In the genomic region with DNA sequence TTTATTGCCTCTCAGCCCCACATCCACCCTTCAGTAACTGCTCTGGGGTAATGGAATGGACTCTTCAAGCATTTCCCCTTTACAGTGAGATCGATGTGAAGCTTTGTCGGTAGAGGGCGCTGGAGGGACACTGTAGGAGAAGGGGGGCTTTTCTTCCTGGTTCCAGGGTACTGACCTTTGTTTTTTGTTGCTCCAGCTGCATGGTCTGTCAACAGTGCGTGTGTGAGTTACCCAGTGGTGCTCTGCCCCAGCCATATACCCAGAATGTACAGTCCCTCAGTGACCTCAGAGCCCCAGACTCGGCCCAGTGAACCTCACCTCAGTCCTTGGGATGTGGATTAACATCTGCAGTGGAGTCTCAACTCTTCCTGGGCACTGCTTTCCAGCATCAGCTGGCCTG, we compare ENCODE assay signal across 9 cellular contexts.
DNase-seq lines count a peak whose midpoint lies in the region; ATAC-seq and TF ChIP-seq lines count a peak whose summit lies in the region.
"Had no signal": no experiment of that assay in that cellular context is flagged by ENCODE, and none has a peak within 500 bp of the region (broad histone marks: within the 10 kb centered on the region; RNA-seq: fewer than 3 reads in every experiment).

No MANE protein-coding gene starts in this region.

- peak; percentile 70 for TF ChIP-seq RAD21 in SK-N-SH (IDR thresholded peaks at IDR 0.05; ENCODE audit: low read length)

- DNase-seq in activated CD4-positive, alpha-beta T cell treated with anti-CD3 and anti-CD28 coated beads for 36 hours, result peak; percentile 72
- DNase-seq in activated CD4-positive, alpha-beta T cell treated with anti-CD3 and anti-CD28 coated beads for 4 hours, result no peak
- peak; percentile 30 for DNase-seq in SK-N-SH
- DNase-seq in endothelial cell (ENCODE audit: low spot score), result peak; percentile 85
- peak in 2 of 3 donors; percentile 47 to 86 for DNase-seq in mucosa of descending colon
- no peak for DNase-seq in upper lobe of left lung
- no peak for DNase-seq in amniotic stem cell (lab: John Stamatoyannopoulos, UW)

- H3K4me2 ChIP-seq in KMS-11, result no peak overlapping the region
- H3K4me2 ChIP-seq in SK-N-SH, result no peak overlapping the region

- H3K27me3 Mint-ChIP-seq in activated CD4-positive, alpha-beta T cell treated with anti-CD3 and anti-CD28 coated beads for 36 hours, result peaks cover 11% of the 10 kb centered on the region
- H3K27me3 Mint-ChIP-seq in endothelial cell (ENCODE audit: unreplicated experiment), result peaks cover 8% of the 10 kb centered on the region

- H3K27ac ChIP-seq in KMS-11 (no peak overlapping the region), SK-N-SH (ENCODE audit: low read depth in 2 of 2, low read length in 1 of 2) (no peak overlapping the region), upper lobe of left lung (no peak overlapping the region)

- peaks cover 15% of the 10 kb centered on the region for H3F3A ChIP-seq in SK-N-SH (replicated peaks; ENCODE audit: insufficient read depth)

- no peak overlapping the region for H3K27ac Mint-ChIP-seq in activated CD4-positive, alpha-beta T cell treated with anti-CD3 and anti-CD28 coated beads for 36 hours
- H3K27ac Mint-ChIP-seq in endothelial cell (ENCODE audit: unreplicated experiment), result peak overlapping the region; percentile 86

- H3K27me3 ChIP-seq in KMS-11 (ENCODE audit: insufficient read depth, low read depth) (no peaks in the 10 kb centered on the region), SK-N-SH (ENCODE audit: insufficient read depth) (no peaks in the 10 kb centered on the region), upper lobe of left lung (no peaks in the 10 kb centered on the region)

- H3K79me2 ChIP-seq in KMS-11 (ENCODE audit: insufficient read depth, low read depth), result no peaks in the 10 kb centered on the region
- H3K79me2 ChIP-seq in SK-N-SH (ENCODE audit: insufficient read depth), result no peaks in the 10 kb centered on the region

- POLR2A ChIA-PET in activated CD4-positive, alpha-beta T cell treated with anti-CD3 and anti-CD28 coated beads for 36 hours (lab: Charles Lee), result no interaction called here
- POLR2A ChIA-PET in SK-N-SH (lab: Yijun Ruan, JAX), result no interaction called here

- H3K9ac ChIP-seq in KMS-11 (no peak overlapping the region), SK-N-SH (no peak overlapping the region)

- TF ChIP-seq POLR2A in upper lobe of left lung (IDR thresholded peaks at IDR 0.05), result no peak

- H4K20me1 ChIP-seq in KMS-11 (ENCODE audit: insufficient read depth) (no peaks in the 10 kb centered on the region), SK-N-SH (ENCODE audit: insufficient read depth) (no peaks in the 10 kb centered on the region)

- CTCF ChIA-PET in activated CD4-positive, alpha-beta T cell treated with anti-CD3 and anti-CD28 coated beads for 36 hours (lab: Charles Lee), result interaction anchor here (0.6 to 1.6 kb wide), 3 partner anchors 37 to 279 kb away, joined by 3 read pairs; no protein-coding TSS in a partner anchor
- CTCF ChIA-PET in SK-N-SH (lab: Yijun Ruan, JAX), result interaction anchor here (0.7 to 2.4 kb wide), 5 partner anchors 9 to 268 kb away, joined by 3 to 10 read pairs (median 4); no protein-coding TSS in a partner anchor

- peak; percentile 36 for ATAC-seq in activated CD4-positive, alpha-beta T cell treated with anti-CD3 and anti-CD28 coated beads for 36 hours
- ATAC-seq in mucosa of descending colon, result peak; percentile 81
- ATAC-seq in upper lobe of left lung (ENCODE audit: low FRiP score in 2 of 2), result peak; percentile 38 to 66

- TF ChIP-seq CTCF in KMS-11 (conservative IDR thresholded peaks at IDR 0.05; ENCODE audit: low read depth, low read length) (peak; percentile 73), SK-N-SH (IDR thresholded peaks at IDR 0.05) (peak; percentile 78), endothelial cell (IDR thresholded peaks at IDR 0.05; ENCODE audit: unreplicated experiment) (peak; percentile 80), mucosa of descending colon (IDR thresholded peaks at IDR 0.05) (peak; percentile 42), upper lobe of left lung (IDR thresholded peaks at IDR 0.05) (peak in 5 of 6 experiments; percentile 16 to 41 (median 31))

- H3K9me3 ChIP-seq in SK-N-SH (no peaks in the 10 kb centered on the region), mucosa of descending colon (no peaks in the 10 kb centered on the region), upper lobe of left lung (no peaks in the 10 kb centered on the region)

- H3K4me1 Mint-ChIP-seq in activated CD4-positive, alpha-beta T cell treated with anti-CD3 and anti-CD28 coated beads for 36 hours, result no peaks in the 10 kb centered on the region
- H3K4me1 Mint-ChIP-seq in endothelial cell (ENCODE audit: unreplicated experiment), result peaks cover 53% of the 10 kb centered on the region
- H3K4me1 Mint-ChIP-seq: central memory CD8-positive, alpha-beta T cell had no signal

- H3K9me3 Mint-ChIP-seq in activated CD4-positive, alpha-beta T cell treated with anti-CD3 and anti-CD28 coated beads for 36 hours (ENCODE audit: low read depth), result no peaks in the 10 kb centered on the region
- H3K9me3 Mint-ChIP-seq in endothelial cell (ENCODE audit: unreplicated experiment), result no peaks in the 10 kb centered on the region
- H3K9me3 Mint-ChIP-seq: central memory CD8-positive, alpha-beta T cell had no signal

- H3K4me1 ChIP-seq in KMS-11 (ENCODE audit: low read depth, poor library complexity, severe bottlenecking) (no peaks in the 10 kb centered on the region), SK-N-SH (ENCODE audit: control insufficient read depth in 1 of 2, insufficient read depth in 2 of 2, low read depth in 1 of 2, low read length in 1 of 2) (peaks cover 0 to 5% of the 10 kb centered on the region in 2 experiments; a peak in 1 of 4 replicates), mucosa of descending colon (ENCODE audit: low read depth) (no peaks in the 10 kb centered on the region), upper lobe of left lung (peaks cover 0 to 1% (median 0%) of the 10 kb centered on the region in 4 donors)

- H2AFZ ChIP-seq in KMS-11 (ENCODE audit: low read depth) (no peak overlapping the region), SK-N-SH (ENCODE audit: low read depth) (no peak overlapping the region)

- whole genome bisulfite sequencing in SK-N-SH (ENCODE audit: low lambda C conversion rate), result 13% methylated on average over 4 of the region's 5 CpGs
- 47 to 48% methylated on average over 5 of the region's 5 CpGs for WGBS in upper lobe of left lung, 2 donors

- H3K9me2 ChIP-seq in SK-N-SH, result no peaks in the 10 kb centered on the region

- no peak for TF ChIP-seq EP300 in SK-N-SH (IDR thresholded peaks at IDR 0.05; ENCODE audit: borderline replicate concordance in 1 of 2, low read depth in 1 of 2, low read length in 1 of 2)
- TF ChIP-seq EP300 in upper lobe of left lung (IDR thresholded peaks at IDR 0.05), result no peak

- H3K36me3 Mint-ChIP-seq in activated CD4-positive, alpha-beta T cell treated with anti-CD3 and anti-CD28 coated beads for 36 hours (ENCODE audit: low read depth), result no peaks in the 10 kb centered on the region
- H3K36me3 Mint-ChIP-seq in endothelial cell (ENCODE audit: low read depth, unreplicated experiment), result no peaks in the 10 kb centered on the region

- intact Hi-C loops in activated CD4-positive, alpha-beta T cell treated with anti-CD3 and anti-CD28 coated beads for 36 hours (cut with DNase I, micrococcal nuclease), result loop anchor here (1.0 to 2.0 kb wide), 2 partner anchors 267 kb away; no protein-coding TSS in a partner anchor
- intact Hi-C loops in mucosa of descending colon (cut with DNase I, micrococcal nuclease), result loop anchor here in 1 of 2 donors (5.0 kb wide), 1 partner anchor 269 kb away; no protein-coding TSS in a partner anchor

- no peak overlapping the region for H3K4me3 Mint-ChIP-seq in activated CD4-positive, alpha-beta T cell treated with anti-CD3 and anti-CD28 coated beads for 36 hours
- peak overlapping the region; percentile 82 for H3K4me3 Mint-ChIP-seq in endothelial cell (ENCODE audit: unreplicated experiment)
- H3K4me3 Mint-ChIP-seq: central memory CD8-positive, alpha-beta T cell had no signal

- H3K36me3 ChIP-seq in KMS-11 (ENCODE audit: insufficient read depth) (no peaks in the 10 kb centered on the region), SK-N-SH (replicated peaks in 1 of 2; ENCODE audit: control insufficient read depth in 1 of 2, insufficient read depth in 2 of 2, low read length in 1 of 2) (no peaks in the 10 kb centered on the region), mucosa of descending colon (ENCODE audit: low read depth) (no peaks in the 10 kb centered on the region), upper lobe of left lung (no peaks in the 10 kb centered on the region)

- H3K4me3 ChIP-seq in KMS-11 (IDR thresholded peaks at IDR 0.05; ENCODE audit: insufficient read depth, low read depth, low read length) (no peak overlapping the region), SK-N-SH (ENCODE audit: low read depth in 2 of 2, low read length in 1 of 2) (no peak overlapping the region), mucosa of descending colon (no peak overlapping the region), upper lobe of left lung (no peak overlapping the region)

TF ChIP-seq in SK-N-SH, 30 proteins besides CTCF, POLR2A, EP300 and RAD21:
- TF ChIP-seq RXRA (IDR thresholded peaks at IDR 0.05; ENCODE audit: borderline replicate concordance, low read depth) (no peak), SMC3 (IDR thresholded peaks at IDR 0.05; ENCODE audit: low read depth, low read length) (peak; percentile 53)

Comparison
In these comparisons a context has a peak if more than half of its experiments do, and no peak if none do; other contexts are left out.
1. DNase-seq: peak in activated CD4-positive, alpha-beta T cell treated with anti-CD3 and anti-CD28 coated beads for 36 hours (single experiment), SK-N-SH (single experiment), endothelial cell (single experiment) and mucosa of descending colon (2 of 3); none in activated CD4-positive, alpha-beta T cell treated with anti-CD3 and anti-CD28 coated beads for 4 hours (0 of 2), upper lobe of left lung (0 of 2) and amniotic stem cell (single experiment).
2. Peak in every context shown above with its lines, with median percentiles within 50 percentile points of each other: ATAC-seq and CTCF ChIP-seq.